ENCODE assay signal across 19 cellular contexts in the genomic region with DNA sequence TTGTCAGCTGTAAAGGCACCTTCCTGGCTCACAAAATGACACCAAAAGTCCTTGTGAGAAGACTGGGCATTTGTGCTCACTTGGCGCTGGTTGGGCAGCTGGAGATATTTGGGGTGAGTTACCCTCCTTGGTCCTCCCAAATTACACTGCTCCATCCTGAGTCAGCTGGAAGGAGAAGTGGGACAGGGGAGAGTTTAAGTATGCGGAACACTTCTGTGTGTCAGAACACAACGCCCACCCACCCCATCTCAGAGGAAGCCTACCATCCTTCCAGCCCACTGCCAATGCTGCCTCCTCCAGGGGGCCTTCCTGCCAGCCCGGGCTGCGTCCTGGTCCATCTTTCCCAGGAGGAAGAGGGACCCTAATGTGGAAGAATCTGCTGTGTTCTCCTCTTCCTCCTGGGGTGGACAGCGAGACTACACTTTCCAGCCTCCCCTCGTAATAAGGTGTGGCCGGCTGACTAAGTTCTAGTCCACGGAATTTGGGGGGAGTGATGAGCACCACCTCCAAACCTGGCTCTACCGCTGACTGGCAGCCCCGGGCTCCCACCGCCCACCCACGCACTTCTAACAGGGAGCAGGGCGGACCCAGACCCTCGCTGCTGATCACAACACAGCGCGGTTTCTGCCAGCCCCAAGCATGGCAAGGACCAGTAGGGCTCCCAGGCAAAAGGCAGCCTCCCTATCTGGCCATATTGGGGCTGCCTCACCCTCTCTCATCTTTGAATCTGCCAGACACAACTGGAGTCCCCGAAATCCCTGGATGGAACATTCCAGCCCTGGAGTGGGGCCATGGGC.
A peak's percentile ranks its signal among the peaks of the same experiment; 100 is the strongest.
DNase-seq lines count a peak whose midpoint lies in the region; ATAC-seq, FAIRE-seq and TF ChIP-seq lines count a peak whose summit lies in the region.
"Had no signal": no experiment of that assay in that cellular context is flagged by ENCODE, and none has a peak within 500 bp of the region (broad histone marks: within the 10 kb centered on the region; RNA-seq: fewer than 3 reads in every experiment).

No MANE protein-coding gene starts in this region.

- H4K20me1 ChIP-seq in osteoblast (ENCODE audit: insufficient read depth, low read length) = no peaks in the 10 kb centered on the region

- peaks cover 56% of the 10 kb centered on the region for H3K27me3 ChIP-seq in osteoblast (ENCODE audit: insufficient read depth, low read length)
- H3K27me3 ChIP-seq in colonic mucosa = no peaks in the 10 kb centered on the region

- H3K4me2 ChIP-seq in osteoblast (ENCODE audit: insufficient read depth, low read length) = no peak overlapping the region
- H3K4me2 ChIP-seq: GM23338, KMS-11 had no signal

- H3K36me3 ChIP-seq in osteoblast (ENCODE audit: insufficient read depth, low read length) (no peaks in the 10 kb centered on the region), colonic mucosa (no peaks in the 10 kb centered on the region)
- H3K36me3 ChIP-seq: HAP-1 had no signal

- ATAC-seq in stimulated activated naive CD8-positive, alpha-beta T cell treated with anti-CD3 and anti-CD28 coated beads, Interleukin-15, Interleukin-2, amounts not matched to agents 100 U/mL and 50 U/mL, for 24 hours = no peak

- H3K4me3 ChIP-seq in coronary artery (no peak overlapping the region), osteoblast (ENCODE audit: insufficient read depth, low read length) (no peak overlapping the region), colonic mucosa (no peak overlapping the region)
- H3K4me3 ChIP-seq: GM23338, HAP-1 had no signal

- no peak overlapping the region for H3K9ac ChIP-seq in colonic mucosa (ENCODE audit: low read depth in 2 of 2, low read length in 2 of 2)
- H3K9ac ChIP-seq: KMS-11 had no signal

- DNase-seq in activated effector memory CD4-positive, alpha-beta T cell treated with anti-CD3 and anti-CD28 coated beads, Interleukin-2, amount 50 U/mL, for 16 hours = peak; percentile 59
- no peak for DNase-seq in activated effector memory CD4-positive, alpha-beta T cell treated with Interleukin-2 at 50 U/mL for 16 hours
- peak; percentile 73 for DNase-seq in coronary artery (ENCODE audit: low spot score)
- DNase-seq in osteoblast (ENCODE audit: insufficient read length, low spot score, missing footprints) = peak; percentile 31
- no peak for DNase-seq in stimulated activated naive CD8-positive, alpha-beta T cell treated with anti-CD3 and anti-CD28 coated beads, Interleukin-15, Interleukin-2, amounts not matched to agents 100 U/mL and 50 U/mL, for 24 hours
- DNase-seq in colonic mucosa = no peak
- DNase-seq in GM19239 (ENCODE audit: insufficient read length, low spot score) = no peak
- DNase-seq in HUDEP-2 (lab: John Stamatoyannopoulos, UW; ENCODE audit: unreplicated experiment in 76 of 76) = no peak
- DNase-seq: AML-193, NCI-H1105 treated with DMSO at 0.1 percent for 48 hours, NCI-H2029 treated with DMSO at 0.1 percent for 48 hours, NCI-H2171, NCI-H345, NCI-H524 treated with DMSO at 0.1 percent for 48 hours, OCI-M1, Right ventricle myocardium superior had no signal

- H3K79me2 ChIP-seq in osteoblast (ENCODE audit: insufficient read depth, low read length) = no peaks in the 10 kb centered on the region

- TF ChIP-seq CTCF in coronary artery (IDR thresholded peaks at IDR 0.05) (no peak), osteoblast (IDR thresholded peaks at IDR 0.05; ENCODE audit: extremely low read depth, low read depth, low read length) (no peak), colonic mucosa (IDR thresholded peaks at IDR 0.05) (no peak)

- FAIRE-seq in GM19239 (lab: Jason Lieb, UNC) = no peak

- intact Hi-C loops in colonic mucosa (cut with DNase I) = no loop called here

- H2AFZ ChIP-seq in osteoblast (ENCODE audit: low read length) = no peak overlapping the region
- H2AFZ ChIP-seq: GM23338 had no signal

- H3K27ac ChIP-seq in coronary artery (no peak overlapping the region), osteoblast (ENCODE audit: low read depth, low read length) (no peak overlapping the region), colonic mucosa (no peak overlapping the region)
- H3K27ac ChIP-seq: KMS-11 had no signal

- no peaks in the 10 kb centered on the region for H3K9me3 ChIP-seq in osteoblast (ENCODE audit: low read depth, low read length)
- H3K9me3 ChIP-seq in colonic mucosa = no peaks in the 10 kb centered on the region
- H3K9me3 ChIP-seq: HAP-1 had no signal

- H3K4me1 ChIP-seq in osteoblast (ENCODE audit: insufficient read depth, low read length) (no peaks in the 10 kb centered on the region), colonic mucosa (no peaks in the 10 kb centered on the region)

Comparison
In these comparisons a context has a peak if more than half of its experiments do, and no peak if none do; other contexts are left out.
1. DNase-seq: peak in activated effector memory CD4-positive, alpha-beta T cell treated with anti-CD3 and anti-CD28 coated beads, Interleukin-2, amount 50 U/mL, for 16 hours (single experiment), coronary artery (single experiment) and osteoblast (single experiment); none in activated effector memory CD4-positive, alpha-beta T cell treated with Interleukin-2 at 50 U/mL for 16 hours (single experiment), stimulated activated naive CD8-positive, alpha-beta T cell treated with anti-CD3 and anti-CD28 coated beads, Interleukin-15, Interleukin-2, amounts not matched to agents 100 U/mL and 50 U/mL, for 24 hours (single experiment), colonic mucosa (single experiment), GM19239 (single experiment) and HUDEP-2 (0 of 76).